2 cellular contexts compared by ENCODE assay signal in the genomic region with DNA sequence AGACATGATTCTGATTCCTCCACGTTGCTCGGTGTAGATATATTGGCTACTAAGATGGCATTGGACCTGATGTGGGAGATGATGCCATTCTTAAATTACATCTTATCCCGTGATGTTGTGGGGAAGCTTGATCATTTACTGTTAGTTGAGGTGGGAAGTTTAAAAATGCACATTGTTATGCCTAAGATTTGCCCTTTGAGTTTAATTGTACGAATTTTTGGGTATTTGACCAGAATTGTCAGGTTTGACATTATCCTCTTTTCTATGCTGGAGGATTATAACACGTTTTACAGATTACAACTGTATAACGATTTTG.
TF ChIP-seq lines count a peak whose summit lies in the region.

No MANE protein-coding gene starts in this region.

TF ChIP-seq in SK-N-SH, 30 proteins besides CTCF, POLR2A, EP300 and RAD21 (continued from another document):
- TF ChIP-seq, protein P1, sequence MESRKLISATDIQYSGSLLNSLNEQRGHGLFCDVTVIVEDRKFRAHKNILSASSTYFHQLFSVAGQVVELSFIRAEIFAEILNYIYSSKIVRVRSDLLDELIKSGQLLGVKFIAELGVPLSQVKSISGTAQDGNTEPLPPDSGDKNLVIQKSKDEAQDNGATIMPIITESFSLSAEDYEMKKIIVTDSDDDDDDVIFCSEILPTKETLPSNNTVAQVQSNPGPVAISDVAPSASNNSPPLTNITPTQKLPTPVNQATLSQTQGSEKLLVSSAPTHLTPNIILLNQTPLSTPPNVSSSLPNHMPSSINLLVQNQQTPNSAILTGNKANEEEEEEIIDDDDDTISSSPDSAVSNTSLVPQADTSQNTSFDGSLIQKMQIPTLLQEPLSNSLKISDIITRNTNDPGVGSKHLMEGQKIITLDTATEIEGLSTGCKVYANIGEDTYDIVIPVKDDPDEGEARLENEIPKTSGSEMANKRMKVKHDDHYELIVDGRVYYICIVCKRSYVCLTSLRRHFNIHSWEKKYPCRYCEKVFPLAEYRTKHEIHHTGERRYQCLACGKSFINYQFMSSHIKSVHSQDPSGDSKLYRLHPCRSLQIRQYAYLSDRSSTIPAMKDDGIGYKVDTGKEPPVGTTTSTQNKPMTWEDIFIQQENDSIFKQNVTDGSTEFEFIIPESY (IDR thresholded peaks at IDR 0.05; ENCODE audit: borderline replicate concordance, low read depth): no peak
- no peak for TF ChIP-seq RXRA (IDR thresholded peaks at IDR 0.05; ENCODE audit: borderline replicate concordance, low read depth)
- no peak for TF ChIP-seq SIN3A (IDR thresholded peaks at IDR 0.05; ENCODE audit: borderline replicate concordance, low read depth, low read length)
- TF ChIP-seq, protein P2, sequence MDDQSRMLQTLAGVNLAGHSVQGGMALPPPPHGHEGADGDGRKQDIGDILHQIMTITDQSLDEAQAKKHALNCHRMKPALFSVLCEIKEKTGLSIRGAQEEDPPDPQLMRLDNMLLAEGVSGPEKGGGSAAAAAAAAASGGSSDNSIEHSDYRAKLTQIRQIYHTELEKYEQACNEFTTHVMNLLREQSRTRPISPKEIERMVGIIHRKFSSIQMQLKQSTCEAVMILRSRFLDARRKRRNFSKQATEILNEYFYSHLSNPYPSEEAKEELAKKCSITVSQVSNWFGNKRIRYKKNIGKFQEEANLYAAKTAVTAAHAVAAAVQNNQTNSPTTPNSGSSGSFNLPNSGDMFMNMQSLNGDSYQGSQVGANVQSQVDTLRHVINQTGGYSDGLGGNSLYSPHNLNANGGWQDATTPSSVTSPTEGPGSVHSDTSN (IDR thresholded peaks at IDR 0.05): no peak
- no peak for TF ChIP-seq YY1 (IDR thresholded peaks at IDR 0.05; ENCODE audit: low read depth)
- TF ChIP-seq TAF1 (IDR thresholded peaks at IDR 0.05; ENCODE audit: borderline replicate concordance, low read depth, low read length): no peak
- TF ChIP-seq, protein P3, sequence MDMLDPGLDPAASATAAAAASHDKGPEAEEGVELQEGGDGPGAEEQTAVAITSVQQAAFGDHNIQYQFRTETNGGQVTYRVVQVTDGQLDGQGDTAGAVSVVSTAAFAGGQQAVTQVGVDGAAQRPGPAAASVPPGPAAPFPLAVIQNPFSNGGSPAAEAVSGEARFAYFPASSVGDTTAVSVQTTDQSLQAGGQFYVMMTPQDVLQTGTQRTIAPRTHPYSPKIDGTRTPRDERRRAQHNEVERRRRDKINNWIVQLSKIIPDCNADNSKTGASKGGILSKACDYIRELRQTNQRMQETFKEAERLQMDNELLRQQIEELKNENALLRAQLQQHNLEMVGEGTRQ (IDR thresholded peaks at IDR 0.05; ENCODE audit: borderline replicate concordance, low read depth, low read length): no peak
- no peak for TF ChIP-seq CHD2 (IDR thresholded peaks at IDR 0.05; ENCODE audit: low read length, partially characterized antibody)
- no peak for TF ChIP-seq POLR2AphosphoS5 (IDR thresholded peaks at IDR 0.05; ENCODE audit: low read depth, low read length)
- no peak for TF ChIP-seq FOXJ3 (CRISPR knock-in tag; IDR thresholded peaks at IDR 0.05)
- no peak for TF ChIP-seq ELF1 (IDR thresholded peaks at IDR 0.05)

TF ChIP-seq in SK-N-SH treated with all-trans-retinoic acid at 6 μM for 48 hours, 23 proteins besides CTCF, POLR2A, EP300 and RAD21 (continued from another document):
- no peak for TF ChIP-seq ZNF565 (CRISPR knock-in tag; conservative IDR thresholded peaks at IDR 0.05; ENCODE audit: low read depth)
- no peak for TF ChIP-seq PPARA (CRISPR knock-in tag; IDR thresholded peaks at IDR 0.05; ENCODE audit: borderline replicate concordance)
- TF ChIP-seq OSR1 (CRISPR knock-in tag; IDR thresholded peaks at IDR 0.05): no peak
- no peak for TF ChIP-seq ISL1 (CRISPR knock-in tag; IDR thresholded peaks at IDR 0.05)
- TF ChIP-seq, protein P4, sequence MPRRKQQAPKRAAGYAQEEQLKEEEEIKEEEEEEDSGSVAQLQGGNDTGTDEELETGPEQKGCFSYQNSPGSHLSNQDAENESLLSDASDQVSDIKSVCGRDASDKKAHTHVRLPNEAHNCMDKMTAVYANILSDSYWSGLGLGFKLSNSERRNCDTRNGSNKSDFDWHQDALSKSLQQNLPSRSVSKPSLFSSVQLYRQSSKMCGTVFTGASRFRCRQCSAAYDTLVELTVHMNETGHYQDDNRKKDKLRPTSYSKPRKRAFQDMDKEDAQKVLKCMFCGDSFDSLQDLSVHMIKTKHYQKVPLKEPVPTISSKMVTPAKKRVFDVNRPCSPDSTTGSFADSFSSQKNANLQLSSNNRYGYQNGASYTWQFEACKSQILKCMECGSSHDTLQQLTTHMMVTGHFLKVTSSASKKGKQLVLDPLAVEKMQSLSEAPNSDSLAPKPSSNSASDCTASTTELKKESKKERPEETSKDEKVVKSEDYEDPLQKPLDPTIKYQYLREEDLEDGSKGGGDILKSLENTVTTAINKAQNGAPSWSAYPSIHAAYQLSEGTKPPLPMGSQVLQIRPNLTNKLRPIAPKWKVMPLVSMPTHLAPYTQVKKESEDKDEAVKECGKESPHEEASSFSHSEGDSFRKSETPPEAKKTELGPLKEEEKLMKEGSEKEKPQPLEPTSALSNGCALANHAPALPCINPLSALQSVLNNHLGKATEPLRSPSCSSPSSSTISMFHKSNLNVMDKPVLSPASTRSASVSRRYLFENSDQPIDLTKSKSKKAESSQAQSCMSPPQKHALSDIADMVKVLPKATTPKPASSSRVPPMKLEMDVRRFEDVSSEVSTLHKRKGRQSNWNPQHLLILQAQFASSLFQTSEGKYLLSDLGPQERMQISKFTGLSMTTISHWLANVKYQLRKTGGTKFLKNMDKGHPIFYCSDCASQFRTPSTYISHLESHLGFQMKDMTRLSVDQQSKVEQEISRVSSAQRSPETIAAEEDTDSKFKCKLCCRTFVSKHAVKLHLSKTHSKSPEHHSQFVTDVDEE (CRISPR knock-in tag; IDR thresholded peaks at IDR 0.05): no peak
- no peak for TF ChIP-seq TOX (CRISPR knock-in tag; IDR thresholded peaks at IDR 0.05; ENCODE audit: borderline replicate concordance)
- no peak for TF ChIP-seq ZFP3 (CRISPR knock-in tag; IDR thresholded peaks at IDR 0.05)
- no peak for TF ChIP-seq ZC3H10 (CRISPR knock-in tag; IDR thresholded peaks at IDR 0.05)
- TF ChIP-seq CSDC2 (CRISPR knock-in tag; IDR thresholded peaks at IDR 0.05): no peak
- TF ChIP-seq, protein P5, sequence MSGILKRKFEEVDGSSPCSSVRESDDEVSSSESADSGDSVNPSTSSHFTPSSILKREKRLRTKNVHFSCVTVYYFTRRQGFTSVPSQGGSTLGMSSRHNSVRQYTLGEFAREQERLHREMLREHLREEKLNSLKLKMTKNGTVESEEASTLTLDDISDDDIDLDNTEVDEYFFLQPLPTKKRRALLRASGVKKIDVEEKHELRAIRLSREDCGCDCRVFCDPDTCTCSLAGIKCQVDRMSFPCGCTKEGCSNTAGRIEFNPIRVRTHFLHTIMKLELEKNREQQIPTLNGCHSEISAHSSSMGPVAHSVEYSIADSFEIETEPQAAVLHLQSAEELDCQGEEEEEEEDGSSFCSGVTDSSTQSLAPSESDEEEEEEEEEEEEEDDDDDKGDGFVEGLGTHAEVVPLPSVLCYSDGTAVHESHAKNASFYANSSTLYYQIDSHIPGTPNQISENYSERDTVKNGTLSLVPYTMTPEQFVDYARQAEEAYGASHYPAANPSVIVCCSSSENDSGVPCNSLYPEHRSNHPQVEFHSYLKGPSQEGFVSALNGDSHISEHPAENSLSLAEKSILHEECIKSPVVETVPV (CRISPR knock-in tag; IDR thresholded peaks at IDR 0.05): no peak
- no peak for TF ChIP-seq SNAI2 (CRISPR knock-in tag; IDR thresholded peaks at IDR 0.05)
- no peak for TF ChIP-seq TCF4 (CRISPR knock-in tag; IDR thresholded peaks at IDR 0.05; ENCODE audit: borderline replicate concordance)
